Comparison of ENCODE assay signal across 20 cellular contexts in the genomic region with DNA sequence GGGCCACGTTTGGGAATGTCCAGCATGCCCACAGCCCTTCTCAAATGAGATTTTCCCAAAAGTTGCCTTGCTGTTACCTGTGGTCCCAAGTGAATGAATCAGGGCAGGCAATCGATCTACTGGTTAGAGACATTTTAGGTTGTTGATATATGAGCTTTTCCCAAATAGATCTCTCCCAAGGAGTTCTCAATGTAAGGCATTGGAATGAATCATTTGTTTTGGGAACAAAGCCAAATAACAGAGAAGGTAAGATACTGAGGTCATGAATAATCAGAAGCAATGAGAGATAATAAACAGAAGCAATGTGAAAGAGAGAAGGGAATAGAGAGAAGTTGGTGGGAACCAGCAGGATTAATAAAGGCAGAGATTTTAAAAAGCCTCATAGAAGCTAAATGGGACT.
DNase-seq lines count a peak whose midpoint lies in the region; ATAC-seq and TF ChIP-seq lines count a peak whose summit lies in the region.
"Had no signal": no experiment of that assay in that cellular context is flagged by ENCODE, and none has a peak within 500 bp of the region (broad histone marks: within the 10 kb centered on the region; RNA-seq: fewer than 3 reads in every experiment).

No MANE protein-coding gene starts in this region.

- H3K27ac ChIP-seq in RWPE1 (no peak overlapping the region), epithelial cell of prostate (peak overlapping the region; percentile 14)
- H3K27ac ChIP-seq: KMS-11, Peyer's patch, testis had no signal

- peak; percentile 5 for ATAC-seq in omental fat pad (ENCODE audit: low FRiP score)
- ATAC-seq: activated naive CD8-positive, alpha-beta T cell treated with anti-CD3 and anti-CD28 coated beads, Interleukin-2, amount 50 U/mL, for 24 hours; effector memory CD8-positive, alpha-beta T cell; natural killer cell; stimulated activated naive CD8-positive, alpha-beta T cell treated with anti-CD3 and anti-CD28 coated beads, Interleukin-15, Interleukin-2, amounts not matched to agents 100 U/mL and 50 U/mL, for 24 hours had no signal

- POLR2A ChIA-PET in RWPE1 (lab: Yijun Ruan, JAX; ENCODE audit: low non-redundant PET): interaction anchor here (1.0 kb wide), 1 partner anchor 756 kb away, joined by 5 read pairs; no protein-coding TSS in a partner anchor

- DNase-seq in HCEC 1CT (peak; percentile 64), RWPE1 (ENCODE audit: low spot score) (peak; percentile 68), epithelial cell of prostate (ENCODE audit: low read depth, low spot score) (peak; percentile 40), omental fat pad (ENCODE audit: low spot score) (no peak), HK-2 (ENCODE audit: unreplicated experiment) (no peak), NCI-H187 (lab: John Stamatoyannopoulos, UW) (no peak), amygdala (lab: John Stamatoyannopoulos, UW) (no peak)
- DNase-seq: activated CD4-positive, alpha-beta T cell treated with anti-CD3 and anti-CD28 coated beads, Interleukin-2, amount 10 ng/mL, durations not matched to agents 24 days and 14 days; activated naive CD8-positive, alpha-beta T cell treated with anti-CD3 and anti-CD28 coated beads, Interleukin-2, amount 50 U/mL, for 24 hours; activated T-cell treated with anti-CD3 and anti-CD28 coated beads, Interleukin-2, amount 50 U/mL, for 48 hours; effector memory CD8-positive, alpha-beta T cell; midbrain; natural killer cell; NCI-H187 treated with DMSO at 0.1 percent for 48 hours; NCI-H526; occipital lobe; Peyer's patch; stimulated activated naive CD8-positive, alpha-beta T cell treated with anti-CD3 and anti-CD28 coated beads, Interleukin-15, Interleukin-2, amounts not matched to agents 100 U/mL and 50 U/mL, for 24 hours; testis had no signal

- CTCF ChIA-PET in RWPE1 (lab: Yijun Ruan, JAX): interaction anchor here (0.6 to 1.1 kb wide), 2 partner anchors 8 to 11 kb away, joined by 3 to 4 read pairs; no protein-coding TSS in a partner anchor

- TF ChIP-seq CTCF in RWPE1 (conservative IDR thresholded peaks at IDR 0.05; ENCODE audit: low read depth): no peak
- TF ChIP-seq CTCF in omental fat pad (IDR thresholded peaks at IDR 0.05): no peak

Comparison
In these comparisons a context has a peak if more than half of its experiments do, and no peak if none do; other contexts are left out.
1. DNase-seq: peak in HCEC 1CT (single experiment), RWPE1 (single experiment) and epithelial cell of prostate (single experiment); none in omental fat pad (single experiment), HK-2 (single experiment), NCI-H187 (0 of 2) and amygdala (0 of 56).